Comparison of ENCODE assay signal across 20 cellular contexts in genomic region chr21:41148798-41149197, GRCh38. TPM values are rescaled to one million over a fixed set of nuclear protein-coding genes. Genes with fewer than 3 reads are reported as not detected.
"Had no signal": no experiment of that assay in that cellular context is flagged by ENCODE, and none has a peak within 500 bp of the region (broad histone marks: within the 10 kb centered on the region; RNA-seq: fewer than 3 reads in every experiment).

No MANE protein-coding gene starts in this region.

- DNase-seq: KBM-7, MG63, NCI-H1092 treated with DMSO at 0.1 percent for 48 hours, NCI-H1436, NCI-H187, NCI-H2029, NCI-H2081 treated with DMSO at 0.1 percent for 48 hours, NCI-H2171, NCI-H226, NCI-H446, NCI-H510A, NCI-H524 treated with DMSO at 0.1 percent for 48 hours, NCI-H69, NCI-H774, PC-3, SHP77, SJCRH30 had no signal

- ATAC-seq: Panc1, PC-3, SK-N-SH treated with all-trans-retinoic acid at 6 μM for 48 hours had no signal

RNA-seq across cellular contexts. Expression of gene BACE2, which starts 19.2 kb away (rescaled TPM):
- total RNA-seq: OCI-LY7, SJCRH30 had no signal
